ENCODE assay signal across 1 cellular context in genomic region chr19:55369651-55370304, GRCh38.
TF ChIP-seq lines count a peak whose summit lies in the region.

No MANE protein-coding gene starts in this region.

TF ChIP-seq in HCT116, 20 proteins besides CTCF, POLR2A, EP300 and RAD21 (continued from another document):
- TF ChIP-seq, protein P1, sequence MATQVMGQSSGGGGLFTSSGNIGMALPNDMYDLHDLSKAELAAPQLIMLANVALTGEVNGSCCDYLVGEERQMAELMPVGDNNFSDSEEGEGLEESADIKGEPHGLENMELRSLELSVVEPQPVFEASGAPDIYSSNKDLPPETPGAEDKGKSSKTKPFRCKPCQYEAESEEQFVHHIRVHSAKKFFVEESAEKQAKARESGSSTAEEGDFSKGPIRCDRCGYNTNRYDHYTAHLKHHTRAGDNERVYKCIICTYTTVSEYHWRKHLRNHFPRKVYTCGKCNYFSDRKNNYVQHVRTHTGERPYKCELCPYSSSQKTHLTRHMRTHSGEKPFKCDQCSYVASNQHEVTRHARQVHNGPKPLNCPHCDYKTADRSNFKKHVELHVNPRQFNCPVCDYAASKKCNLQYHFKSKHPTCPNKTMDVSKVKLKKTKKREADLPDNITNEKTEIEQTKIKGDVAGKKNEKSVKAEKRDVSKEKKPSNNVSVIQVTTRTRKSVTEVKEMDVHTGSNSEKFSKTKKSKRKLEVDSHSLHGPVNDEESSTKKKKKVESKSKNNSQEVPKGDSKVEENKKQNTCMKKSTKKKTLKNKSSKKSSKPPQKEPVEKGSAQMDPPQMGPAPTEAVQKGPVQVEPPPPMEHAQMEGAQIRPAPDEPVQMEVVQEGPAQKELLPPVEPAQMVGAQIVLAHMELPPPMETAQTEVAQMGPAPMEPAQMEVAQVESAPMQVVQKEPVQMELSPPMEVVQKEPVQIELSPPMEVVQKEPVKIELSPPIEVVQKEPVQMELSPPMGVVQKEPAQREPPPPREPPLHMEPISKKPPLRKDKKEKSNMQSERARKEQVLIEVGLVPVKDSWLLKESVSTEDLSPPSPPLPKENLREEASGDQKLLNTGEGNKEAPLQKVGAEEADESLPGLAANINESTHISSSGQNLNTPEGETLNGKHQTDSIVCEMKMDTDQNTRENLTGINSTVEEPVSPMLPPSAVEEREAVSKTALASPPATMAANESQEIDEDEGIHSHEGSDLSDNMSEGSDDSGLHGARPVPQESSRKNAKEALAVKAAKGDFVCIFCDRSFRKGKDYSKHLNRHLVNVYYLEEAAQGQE (IDR thresholded peaks at IDR 0.05; ENCODE audit: low read depth): no peak
- no peak for TF ChIP-seq SIN3A (IDR thresholded peaks at IDR 0.05; ENCODE audit: low read depth)
